ENCODE assay signal across 30 cellular contexts in genomic region chr6:151197556-151197955, GRCh38. TPM values are rescaled to one million over a fixed set of nuclear protein-coding genes. Genes with fewer than 3 reads are reported as not detected.
"Had no signal": no experiment of that assay in that cellular context is flagged by ENCODE, and none has a peak within 500 bp of the region (broad histone marks: within the 10 kb centered on the region; RNA-seq: fewer than 3 reads in every experiment).

No MANE protein-coding gene starts in this region.

- H3K4me1 Mint-ChIP-seq: naive thymus-derived CD4-positive, alpha-beta T cell; natural killer cell; nephron progenitor cell; neural crest cell; stimulated activated effector memory CD8-positive, alpha-beta T cell treated with anti-CD3 and anti-CD28 coated beads, Interleukin-12 subunit alpha, Interleukin-12 subunit beta, amount 100 ng/mL, for 72 hours; stimulated activated naive CD8-positive, alpha-beta T cell treated with anti-CD3 and anti-CD28 coated beads, Interleukin-15, amount 100 ng/mL, for 72 hours had no signal

- H3K27me3 Mint-ChIP-seq: stimulated activated naive CD8-positive, alpha-beta T cell treated with anti-CD3 and anti-CD28 coated beads, Interleukin-15, amount 100 ng/mL, for 72 hours; type B pancreatic cell had no signal

- H3K4me1 ChIP-seq: pancreas, psoas muscle, right lobe of liver, sigmoid colon, testis, uterus had no signal

- H3K9me3 Mint-ChIP-seq: naive thymus-derived CD4-positive, alpha-beta T cell; natural killer cell; stimulated activated effector memory CD8-positive, alpha-beta T cell treated with anti-CD3 and anti-CD28 coated beads, Interleukin-12 subunit alpha, Interleukin-12 subunit beta, amount 100 ng/mL, for 72 hours; stimulated activated naive CD8-positive, alpha-beta T cell treated with anti-CD3 and anti-CD28 coated beads, Interleukin-15, amount 100 ng/mL, for 72 hours; type B pancreatic cell had no signal

- FAIRE-seq: pancreas, small intestine had no signal

- H3K27ac Mint-ChIP-seq: naive thymus-derived CD4-positive, alpha-beta T cell; natural killer cell; nephron progenitor cell; progenitor cell of endocrine pancreas; stimulated activated effector memory CD8-positive, alpha-beta T cell treated with anti-CD3 and anti-CD28 coated beads, Interleukin-12 subunit alpha, Interleukin-12 subunit beta, amount 100 ng/mL, for 72 hours; stimulated activated naive CD8-positive, alpha-beta T cell treated with anti-CD3 and anti-CD28 coated beads, Interleukin-15, amount 100 ng/mL, for 72 hours; type B pancreatic cell had no signal

- DNase-seq: naive thymus-derived CD4-positive, alpha-beta T cell; natural killer cell; nephron progenitor cell; nucleus accumbens; pancreas; posterior cingulate gyrus; psoas muscle; right cardiac atrium; right lobe of liver; sigmoid colon; small intestine; stimulated activated CD4-positive, alpha-beta T cell treated with anti-CD3 and anti-CD28 coated beads, Interleukin-15, amount 100 ng/mL, for 24 hours; stimulated activated CD4-positive, alpha-beta T cell treated with anti-CD3 and anti-CD28 coated beads, Interleukin-2, amount 100 ng/mL, for 24 hours; stimulated activated CD4-positive, alpha-beta T cell treated with anti-CD3 and anti-CD28 coated beads, Interleukin-2, amount 100 ng/mL, for 48 hours; stimulated activated CD4-positive, alpha-beta T cell treated with anti-CD3 and anti-CD28 coated beads, Interleukin-4, amount 100 ng/mL, for 24 hours; stimulated activated naive CD4-positive, alpha-beta T cell; stimulated activated naive CD8-positive, alpha-beta T cell treated with anti-CD3 and anti-CD28 coated beads, Interleukin-15, amount 100 ng/mL, for 72 hours; stimulated activated naive CD8-positive, alpha-beta T cell treated with anti-CD3 and anti-CD28 coated beads, Interleukin-15, Interleukin-2, amounts not matched to agents 100 U/mL and 50 U/mL, for 24 hours; substantia nigra; testis; tibial artery; transverse colon; upper lobe of right lung; uterus had no signal

- H3K36me3 ChIP-seq: neutrophil, pancreas, right lobe of liver, sigmoid colon, suprapubic skin, tibial artery, transverse colon, upper lobe of right lung, uterus had no signal

- H3K27me3 ChIP-seq: neutrophil, pancreas, right lobe of liver, sigmoid colon, suprapubic skin, testis, transverse colon, upper lobe of right lung, uterus had no signal

- ATAC-seq: naive thymus-derived CD4-positive, alpha-beta T cell; natural killer cell; pancreas; psoas muscle; right lobe of liver; stimulated activated effector memory CD8-positive, alpha-beta T cell treated with anti-CD3 and anti-CD28 coated beads, Interleukin-12 subunit alpha, Interleukin-12 subunit beta, amount 100 ng/mL, for 72 hours; stimulated activated naive CD8-positive, alpha-beta T cell treated with anti-CD3 and anti-CD28 coated beads, Interleukin-15, amount 100 ng/mL, for 72 hours; stimulated activated naive CD8-positive, alpha-beta T cell treated with anti-CD3 and anti-CD28 coated beads, Interleukin-15, Interleukin-2, amounts not matched to agents 100 U/mL and 50 U/mL, for 24 hours; upper lobe of right lung had no signal

- H3K4me3 ChIP-seq: pancreas, psoas muscle, right lobe of liver, sigmoid colon, suprapubic skin, testis, tibial artery, transverse colon, upper lobe of right lung, uterus had no signal

- H3K36me3 Mint-ChIP-seq: naive thymus-derived CD4-positive, alpha-beta T cell; natural killer cell; stimulated activated effector memory CD8-positive, alpha-beta T cell treated with anti-CD3 and anti-CD28 coated beads, Interleukin-12 subunit alpha, Interleukin-12 subunit beta, amount 100 ng/mL, for 72 hours; type B pancreatic cell had no signal

- H3K4me3 Mint-ChIP-seq: naive thymus-derived CD4-positive, alpha-beta T cell; natural killer cell; nephron progenitor cell; neural crest cell; stimulated activated effector memory CD8-positive, alpha-beta T cell treated with anti-CD3 and anti-CD28 coated beads, Interleukin-12 subunit alpha, Interleukin-12 subunit beta, amount 100 ng/mL, for 72 hours; stimulated activated naive CD8-positive, alpha-beta T cell treated with anti-CD3 and anti-CD28 coated beads, Interleukin-15, amount 100 ng/mL, for 72 hours; type B pancreatic cell had no signal

- H3K9me3 ChIP-seq: neutrophil, pancreas, psoas muscle, right lobe of liver, sigmoid colon, suprapubic skin, testis, tibial artery, transverse colon, upper lobe of right lung, uterus had no signal

- H3K27ac ChIP-seq: neutrophil, pancreas, psoas muscle, right lobe of liver, sigmoid colon, suprapubic skin, testis, tibial artery, transverse colon, upper lobe of right lung had no signal

RNA-seq across cellular contexts. Expression of gene AKAP12, which starts 42.2 kb away (rescaled TPM):
- polyA plus RNA-seq: naive thymus-derived CD4-positive, alpha-beta T cell had no signal
